1 cellular context compared by ENCODE assay signal in genomic region chr21:46228345-46229051, GRCh38.
TF ChIP-seq lines count a peak whose summit lies in the region.

Gene LSS (minus strand): TSS chr21:46228774. CDS start chr21:46228745, 29 bp downstream.

TF ChIP-seq in GM23338, 12 proteins besides CTCF, POLR2A, EP300 and RAD21:
- TF ChIP-seq ZNF462 (CRISPR knock-in tag; IDR thresholded peaks at IDR 0.05) (no peak), REST (IDR thresholded peaks at IDR 0.05; ENCODE audit: unreplicated experiment) (peak; percentile 7), ZNF331 (CRISPR knock-in tag; IDR thresholded peaks at IDR 0.05; ENCODE audit: low read depth) (no peak), POLR2AphosphoS5 (IDR thresholded peaks at IDR 0.05; ENCODE audit: low read depth) (peak; percentile 73), ZNF114 (CRISPR knock-in tag; IDR thresholded peaks at IDR 0.05) (no peak), CREB1 (CRISPR knock-in tag; IDR thresholded peaks at IDR 0.05; ENCODE audit: low read depth) (peak; percentile 53; the same call in 1 of the 2 replicates), EZH2 (IDR thresholded peaks at IDR 0.05; ENCODE audit: low read depth, unreplicated experiment) (no peak), EZH2phosphoT487 (IDR thresholded peaks at IDR 0.05; ENCODE audit: unreplicated experiment) (no peak), NANOG (IDR thresholded peaks at IDR 0.05; ENCODE audit: borderline replicate concordance) (no peak)
